In the genomic region with DNA sequence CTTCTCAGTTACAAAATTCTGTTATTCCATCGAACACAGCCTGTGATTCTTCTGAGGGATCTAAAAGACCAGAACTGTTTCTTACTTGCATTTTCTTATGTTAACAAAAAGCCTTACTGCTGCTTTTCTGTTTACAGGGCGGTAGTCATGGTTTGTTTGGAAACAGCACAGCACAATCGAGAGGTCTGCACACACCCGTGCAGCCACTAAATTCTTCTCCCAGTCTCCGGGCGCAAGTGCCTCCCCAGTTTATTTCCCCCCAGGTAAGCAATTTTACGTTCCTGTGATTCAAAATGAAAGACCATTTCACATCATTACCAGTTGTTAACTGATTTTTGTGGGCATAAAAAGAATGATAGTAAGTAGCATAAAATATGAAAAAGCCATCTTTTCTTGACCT, we compare ENCODE assay signal across 21 cellular contexts.
DNase-seq lines count a peak whose midpoint lies in the region; ATAC-seq and TF ChIP-seq lines count a peak whose summit lies in the region.
"Had no signal": no experiment of that assay in that cellular context is flagged by ENCODE, and none has a peak within 500 bp of the region (broad histone marks: within the 10 kb centered on the region; RNA-seq: fewer than 3 reads in every experiment).

No MANE protein-coding gene starts in this region.

- CTCF ChIA-PET in activated CD8-positive, alpha-beta memory T cell treated with anti-CD3 and anti-CD28 coated beads, Interleukin-2, amount 10 ng/mL, durations not matched to agents 7 days and 5 days (lab: Charles Lee) = interaction anchor here (1.7 kb wide), 1 partner anchor 44 kb away, joined by 3 read pairs; no protein-coding TSS in a partner anchor
- CTCF ChIA-PET in CD4-positive, alpha-beta T cell (lab: Charles Lee) = interaction anchor here (0.6 kb wide), 1 partner anchor 58 kb away, joined by 5 read pairs; no protein-coding TSS in a partner anchor
- CTCF ChIA-PET in activated CD8-positive, alpha-beta T cell treated with anti-CD3 and anti-CD28 coated beads, Interleukin-2, amount 10 ng/mL, durations not matched to agents 7 days and 5 days (lab: Charles Lee) = no interaction called here

- no peaks in the 10 kb centered on the region for H3K27me3 ChIP-seq in CD4-positive, alpha-beta T cell (ENCODE audit: control insufficient read depth, insufficient read depth, low read length)
- H3K27me3 ChIP-seq: ascending aorta, neural progenitor cell, tibial artery had no signal

- H3K27ac ChIP-seq in CD4-positive, alpha-beta T cell (ENCODE audit: low read depth, low read length) = no peak overlapping the region
- H3K27ac ChIP-seq: ascending aorta, neural progenitor cell, tibial artery had no signal

- no peaks in the 10 kb centered on the region for H3K9me3 ChIP-seq in CD4-positive, alpha-beta T cell (ENCODE audit: control insufficient read depth, low read length)
- H3K9me3 ChIP-seq: ascending aorta, mucosa of descending colon, tibial artery had no signal

- peaks cover 56% of the 10 kb centered on the region for H3K36me3 Mint-ChIP-seq in activated CD8-positive, alpha-beta memory T cell treated with anti-CD3 and anti-CD28 coated beads, Interleukin-2, amount 10 ng/mL, durations not matched to agents 7 days and 5 days
- peaks cover 82% of the 10 kb centered on the region for H3K36me3 Mint-ChIP-seq in CD4-positive, alpha-beta T cell (ENCODE audit: low read depth)
- peaks cover 60% of the 10 kb centered on the region for H3K36me3 Mint-ChIP-seq in activated CD8-positive, alpha-beta T cell treated with anti-CD3 and anti-CD28 coated beads, Interleukin-2, amount 10 ng/mL, durations not matched to agents 7 days and 5 days (ENCODE audit: low read depth)
- H3K36me3 Mint-ChIP-seq in immature natural killer cell = peaks cover 16 to 54% (median 37%) of the 10 kb centered on the region in 3 donors

- H3K4me3 Mint-ChIP-seq in activated CD8-positive, alpha-beta memory T cell treated with anti-CD3 and anti-CD28 coated beads, Interleukin-2, amount 10 ng/mL, durations not matched to agents 7 days and 5 days = peak overlapping the region; percentile 9
- no peak overlapping the region for H3K4me3 Mint-ChIP-seq in CD4-positive, alpha-beta T cell
- no peak overlapping the region for H3K4me3 Mint-ChIP-seq in activated CD8-positive, alpha-beta T cell treated with anti-CD3 and anti-CD28 coated beads, Interleukin-2, amount 10 ng/mL, durations not matched to agents 7 days and 5 days
- H3K4me3 Mint-ChIP-seq in immature natural killer cell = no peak overlapping the region
- H3K4me3 Mint-ChIP-seq: neural progenitor cell; T-helper 1 cell treated with Interleukin-12 subunit alpha and Interleukin-12 subunit beta and Interleukin-4 antibody, amounts not matched to agents 30 μg/mL and 1 μg/mL, for 36 hours had no signal

- no peaks in the 10 kb centered on the region for H3K9me3 Mint-ChIP-seq in activated CD8-positive, alpha-beta memory T cell treated with anti-CD3 and anti-CD28 coated beads, Interleukin-2, amount 10 ng/mL, durations not matched to agents 7 days and 5 days (ENCODE audit: low read depth)
- no peaks in the 10 kb centered on the region for H3K9me3 Mint-ChIP-seq in CD4-positive, alpha-beta T cell
- H3K9me3 Mint-ChIP-seq in activated CD8-positive, alpha-beta T cell treated with anti-CD3 and anti-CD28 coated beads, Interleukin-2, amount 10 ng/mL, durations not matched to agents 7 days and 5 days (ENCODE audit: insufficient read depth) = no peaks in the 10 kb centered on the region
- H3K9me3 Mint-ChIP-seq in immature natural killer cell = no peaks in the 10 kb centered on the region
- H3K9me3 Mint-ChIP-seq: neural progenitor cell; T-helper 1 cell treated with Interleukin-12 subunit alpha and Interleukin-12 subunit beta and Interleukin-4 antibody, amounts not matched to agents 30 μg/mL and 1 μg/mL, for 36 hours had no signal

- no peak for ATAC-seq in activated CD8-positive, alpha-beta memory T cell treated with anti-CD3 and anti-CD28 coated beads, Interleukin-2, amount 10 ng/mL, durations not matched to agents 7 days and 5 days
- no peak for ATAC-seq in CD4-positive, alpha-beta T cell (ENCODE audit: poor library complexity)
- no peak for ATAC-seq in activated CD8-positive, alpha-beta T cell treated with anti-CD3 and anti-CD28 coated beads, Interleukin-2, amount 10 ng/mL, durations not matched to agents 7 days and 5 days
- no peak for ATAC-seq in GM19023 (IDR thresholded peaks at IDR 0.05; ENCODE audit: unreplicated experiment)
- no peak for ATAC-seq in GM19328 (IDR thresholded peaks at IDR 0.05; ENCODE audit: unreplicated experiment)
- ATAC-seq: mucosa of descending colon; right cardiac atrium; stimulated activated naive CD8-positive, alpha-beta T cell treated with anti-CD3 and anti-CD28 coated beads, Interleukin-15, Interleukin-2, amounts not matched to agents 100 U/mL and 50 U/mL, for 24 hours had no signal

- peaks cover 50% of the 10 kb centered on the region for H3K4me1 Mint-ChIP-seq in activated CD8-positive, alpha-beta memory T cell treated with anti-CD3 and anti-CD28 coated beads, Interleukin-2, amount 10 ng/mL, durations not matched to agents 7 days and 5 days
- H3K4me1 Mint-ChIP-seq in CD4-positive, alpha-beta T cell (ENCODE audit: low read depth) = peaks cover 57% of the 10 kb centered on the region
- peaks cover 27% of the 10 kb centered on the region for H3K4me1 Mint-ChIP-seq in activated CD8-positive, alpha-beta T cell treated with anti-CD3 and anti-CD28 coated beads, Interleukin-2, amount 10 ng/mL, durations not matched to agents 7 days and 5 days (ENCODE audit: low read depth)
- H3K4me1 Mint-ChIP-seq in immature natural killer cell = peaks cover 14 to 18% of the 10 kb centered on the region in 2 donors

- no peak for TF ChIP-seq CTCF in CD4-positive, alpha-beta T cell (IDR thresholded peaks at IDR 0.05)

- peak; percentile 50 for DNase-seq in activated CD8-positive, alpha-beta memory T cell treated with anti-CD3 and anti-CD28 coated beads, Interleukin-2, amount 10 ng/mL, durations not matched to agents 7 days and 5 days
- no peak for DNase-seq in activated CD8-positive, alpha-beta memory T cell treated with anti-CD3 and anti-CD28 coated beads, Interleukin-2, amount 50 U/mL, for 48 hours
- DNase-seq in CD4-positive, alpha-beta T cell = no peak
- no peak for DNase-seq in activated CD8-positive, alpha-beta T cell treated with anti-CD3 and anti-CD28 coated beads, Interleukin-2, amount 10 ng/mL, durations not matched to agents 7 days and 5 days
- no peak for DNase-seq in immature natural killer cell
- no peak for DNase-seq in NCI-H1417 treated with DMSO at 0.1 percent for 48 hours (lab: John Stamatoyannopoulos, UW)
- DNase-seq: activated CD4-positive, alpha-beta T cell treated with anti-CD3 and anti-CD28 coated beads for 1 hour; activated gamma-delta T cell treated with Interleukin-2 at 50 U/mL for 16 hours; AML-193; mucosa of descending colon; MV-4-11; NCI-H146; NCI-H446 treated with DMSO at 0.1 percent for 48 hours; right cardiac atrium; stimulated activated naive CD8-positive, alpha-beta T cell treated with anti-CD3 and anti-CD28 coated beads, Interleukin-15, Interleukin-2, amounts not matched to agents 100 U/mL and 50 U/mL, for 24 hours; tibial artery had no signal

- intact Hi-C loops in CD4-positive, alpha-beta T cell (cut with DNase I, micrococcal nuclease) = no loop called here

- POLR2A ChIA-PET in CD4-positive, alpha-beta T cell (lab: Charles Lee) = interaction anchor here (1.4 kb wide), 1 partner anchor 61 kb away, joined by 4 read pairs; a partner anchor contains a TSS
- POLR2A ChIA-PET in activated CD8-positive, alpha-beta T cell treated with anti-CD3 and anti-CD28 coated beads, Interleukin-2, amount 10 ng/mL, durations not matched to agents 7 days and 5 days (lab: Charles Lee) = no interaction called here

- H3K27me3 Mint-ChIP-seq in activated CD8-positive, alpha-beta memory T cell treated with anti-CD3 and anti-CD28 coated beads, Interleukin-2, amount 10 ng/mL, durations not matched to agents 7 days and 5 days = no peaks in the 10 kb centered on the region
- H3K27me3 Mint-ChIP-seq in CD4-positive, alpha-beta T cell = no peaks in the 10 kb centered on the region
- no peaks in the 10 kb centered on the region for H3K27me3 Mint-ChIP-seq in activated CD8-positive, alpha-beta T cell treated with anti-CD3 and anti-CD28 coated beads, Interleukin-2, amount 10 ng/mL, durations not matched to agents 7 days and 5 days (ENCODE audit: low read depth)
- peaks cover 2 to 4% (median 3%) of the 10 kb centered on the region in 3 donors for H3K27me3 Mint-ChIP-seq in immature natural killer cell (ENCODE audit: low read depth in 3 of 3)

- H3K27ac Mint-ChIP-seq in activated CD8-positive, alpha-beta memory T cell treated with anti-CD3 and anti-CD28 coated beads, Interleukin-2, amount 10 ng/mL, durations not matched to agents 7 days and 5 days = peak overlapping the region; percentile 39
- H3K27ac Mint-ChIP-seq in CD4-positive, alpha-beta T cell = peak overlapping the region; percentile 98
- peak overlapping the region; percentile 10 for H3K27ac Mint-ChIP-seq in activated CD8-positive, alpha-beta T cell treated with anti-CD3 and anti-CD28 coated beads, Interleukin-2, amount 10 ng/mL, durations not matched to agents 7 days and 5 days
- H3K27ac Mint-ChIP-seq in immature natural killer cell = peak overlapping the region in 4 of 6 donors; percentile 29 to 55 (median 32)
- H3K27ac Mint-ChIP-seq: neural progenitor cell; T-helper 1 cell treated with Interleukin-12 subunit alpha and Interleukin-12 subunit beta and Interleukin-4 antibody, amounts not matched to agents 30 μg/mL and 1 μg/mL, for 36 hours had no signal

Comparison
In these comparisons a context has a peak if more than half of its experiments do, and no peak if none do; other contexts are left out.
1. H3K27ac Mint-ChIP-seq: peak in every context shown above with its lines; median percentile 98 in CD4-positive, alpha-beta T cell; 39 in activated CD8-positive, alpha-beta memory T cell treated with anti-CD3 and anti-CD28 coated beads, Interleukin-2, amount 10 ng/mL, durations not matched to agents 7 days and 5 days; 32 in immature natural killer cell; 10 in activated CD8-positive, alpha-beta T cell treated with anti-CD3 and anti-CD28 coated beads, Interleukin-2, amount 10 ng/mL, durations not matched to agents 7 days and 5 days.